8 cellular contexts compared by ENCODE assay signal in the genomic region with DNA sequence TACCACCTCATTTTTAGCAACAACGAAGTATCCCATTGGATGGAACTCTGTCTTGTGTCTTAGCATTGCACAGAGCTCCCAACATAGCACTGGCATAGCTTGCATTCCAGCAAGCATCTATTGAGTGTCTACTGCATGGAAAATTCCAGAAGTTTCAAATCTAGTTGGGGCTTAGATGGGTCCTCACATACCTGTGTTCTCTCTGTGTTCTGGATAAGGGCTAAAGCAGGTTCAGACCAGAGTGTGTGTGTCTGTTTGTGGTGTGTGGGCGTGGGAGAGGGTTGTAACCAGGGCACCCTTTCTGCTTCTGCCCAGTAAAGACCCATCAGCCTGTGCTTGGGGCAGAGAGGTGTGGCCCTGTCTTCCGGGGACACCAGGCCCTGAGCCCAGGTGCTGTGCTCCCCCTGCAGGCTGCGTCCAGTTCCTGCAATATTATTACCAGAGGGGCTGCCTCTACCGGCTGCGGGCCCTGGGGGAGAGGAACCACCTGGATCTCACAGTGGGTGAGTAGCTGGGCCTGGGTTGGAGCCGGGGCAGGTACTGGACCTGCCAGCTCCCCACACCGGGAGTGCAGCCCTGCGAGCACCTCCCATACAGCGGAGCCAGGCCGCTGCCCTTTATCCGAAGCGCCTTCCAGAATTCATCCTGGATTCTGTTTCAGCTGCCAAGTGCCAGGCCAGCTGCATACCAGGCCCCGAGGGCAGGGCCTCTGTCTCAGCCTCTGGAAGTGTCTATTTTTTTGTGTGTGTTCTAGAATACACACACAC. TPM values are rescaled to one million over a fixed set of nuclear protein-coding genes. Genes with fewer than 3 reads are reported as not detected.
DNase-seq lines count a peak whose midpoint lies in the region; ATAC-seq, FAIRE-seq and TF ChIP-seq lines count a peak whose summit lies in the region.

No MANE protein-coding gene starts in this region.

- H3K9me3 Mint-ChIP-seq in T-cell (no peaks in the 10 kb centered on the region), astrocyte (ENCODE audit: unreplicated experiment) (no peaks in the 10 kb centered on the region)

- no peak for FAIRE-seq in astrocyte (lab: Jason Lieb, UNC)

- H3K79me2 ChIP-seq in astrocyte (ENCODE audit: insufficient read depth, low read length), result no peaks in the 10 kb centered on the region

- no peaks in the 10 kb centered on the region for H3K36me3 ChIP-seq in astrocyte (ENCODE audit: insufficient read depth, low read length)

- no peak overlapping the region for H3K4me2 ChIP-seq in astrocyte (ENCODE audit: low read length)

- no peaks in the 10 kb centered on the region for H3K9me3 ChIP-seq in astrocyte (ENCODE audit: insufficient read depth, low read depth, low read length)

- H3K4me1 Mint-ChIP-seq in T-cell (peaks cover 8 to 15% (median 10%) of the 10 kb centered on the region in 3 donors), astrocyte (ENCODE audit: low read depth, unreplicated experiment) (peaks cover 21% of the 10 kb centered on the region)

- H3K36me3 Mint-ChIP-seq in T-cell (no peaks in the 10 kb centered on the region), astrocyte (ENCODE audit: low read depth, unreplicated experiment) (peaks cover 5% of the 10 kb centered on the region)

- CTCF ChIA-PET in T-cell (lab: Charles Lee), result interaction anchor here (0.6 to 2.6 kb wide), 16 partner anchors 9 to 350 kb away, joined by 3 to 19 read pairs (median 3); a partner anchor contains a TSS

- H3K4me3 Mint-ChIP-seq in T-cell (no peak overlapping the region), astrocyte (ENCODE audit: unreplicated experiment) (no peak overlapping the region)

- ATAC-seq in T-cell (replicated peaks in 1 of 4), result peak; percentile 70 to 87 (median 81)

- TF ChIP-seq CTCF in GM12865 (IDR thresholded peaks at IDR 0.05; ENCODE audit: insufficient read depth, low read depth, low read length, missing control alignments) (peak; percentile 87), HFF-Myc (IDR thresholded peaks at IDR 0.05; ENCODE audit: low read depth, low read length, missing control alignments) (peak; percentile 82), astrocyte (IDR thresholded peaks at IDR 0.05; ENCODE audit: insufficient read depth, low read depth, low read length) (peak; percentile 64)

- H3K27ac ChIP-seq in astrocyte (ENCODE audit: low read depth, low read length), result no peak overlapping the region

- peaks cover 2% of the 10 kb centered on the region for H3K4me1 ChIP-seq in astrocyte (ENCODE audit: insufficient read depth, low read length)

- H3K27ac Mint-ChIP-seq in T-cell (peak overlapping the region; percentile 31 to 66), astrocyte (ENCODE audit: unreplicated experiment) (peak overlapping the region; percentile 20)

- no peak overlapping the region for H2AFZ ChIP-seq in astrocyte (ENCODE audit: low read depth, low read length)

- H3K27me3 ChIP-seq in astrocyte (ENCODE audit: insufficient read depth, low read length), result no peaks in the 10 kb centered on the region

- H3K9ac ChIP-seq in astrocyte (ENCODE audit: low read length), result no peak overlapping the region

- DNase-seq in GM12865 (ENCODE audit: low read depth) (peak; percentile 90), HFF-Myc (ENCODE audit: extremely low read depth, low read depth) (no peak), NCI-H1092 treated with DMSO at 0.1 percent for 48 hours (lab: John Stamatoyannopoulos, UW) (peak; percentile 40), T-cell (peak; percentile 48 to 81 (median 74)), astrocyte (ENCODE audit: low read depth) (peak; percentile 36), iPS-NIHi11 (ENCODE audit: low spot score) (peak; percentile 94), mesenteric fat pad (ENCODE audit: low spot score) (no peak)
- DNase-seq in stimulated activated CD4-positive, alpha-beta T cell treated with anti-CD3 and anti-CD28 coated beads, Interleukin-15, amount 100 ng/mL, for 24 hours, result peak; percentile 87

- no peaks in the 10 kb centered on the region for H4K20me1 ChIP-seq in astrocyte (ENCODE audit: insufficient read depth, low read length)

- H3K4me3 ChIP-seq in GM12865 (ENCODE audit: low read depth, low read length), result no peak overlapping the region
- H3K4me3 ChIP-seq in HFF-Myc (replicated peaks; ENCODE audit: low read depth, low read length), result no peak overlapping the region
- no peak overlapping the region for H3K4me3 ChIP-seq in astrocyte (ENCODE audit: insufficient read depth, low read depth, low read length)

- POLR2A ChIA-PET in T-cell (lab: Charles Lee), result no interaction called here

- H3K27me3 Mint-ChIP-seq in T-cell, result no peaks in the 10 kb centered on the region
- H3K27me3 Mint-ChIP-seq in astrocyte (ENCODE audit: low read depth, unreplicated experiment), result no peaks in the 10 kb centered on the region

RNA-seq across cellular contexts. Expression of a gene that starts 20.3 kb away (rescaled TPM):
- total RNA-seq in T-cell (100 to 1,000 TPM; 137 to 158 (median 145) TPM), astrocyte (28.0 and 31.9 TPM in 2 replicates), mesenteric fat pad (6.1 TPM)

RNA-seq across cellular contexts. Expression of a gene that starts 30.6 kb away (rescaled TPM):
- total RNA-seq in T-cell, result 100 to 1,000 TPM in 1 of 5 donors, 10 to 100 TPM in 4; 87.7 to 106 (median 96.0) TPM
- 20.9 and 24.0 TPM in 2 replicates for total RNA-seq in astrocyte
- total RNA-seq in mesenteric fat pad, result 20.7 TPM

Comparison
In these comparisons a context has a peak if more than half of its experiments do, and no peak if none do; other contexts are left out.
1. DNase-seq: peak in GM12865 (single experiment), NCI-H1092 treated with DMSO at 0.1 percent for 48 hours (single experiment), T-cell (34 of 34), astrocyte (single experiment), iPS-NIHi11 (single experiment) and stimulated activated CD4-positive, alpha-beta T cell treated with anti-CD3 and anti-CD28 coated beads, Interleukin-15, amount 100 ng/mL, for 24 hours (single experiment); none in HFF-Myc (single experiment) and mesenteric fat pad (single experiment).
2. Peak in every context shown above with its lines, with median percentiles within 50 percentile points of each other: CTCF ChIP-seq.